Comparison of ENCODE assay signal across 20 cellular contexts in genomic region chr6:14246876-14247275, GRCh38.
DNase-seq lines count a peak whose midpoint lies in the region; ATAC-seq and TF ChIP-seq lines count a peak whose summit lies in the region.
"Had no signal": no experiment of that assay in that cellular context is flagged by ENCODE, and none has a peak within 500 bp of the region (broad histone marks: within the 10 kb centered on the region; RNA-seq: fewer than 3 reads in every experiment).

No MANE protein-coding gene starts in this region.

- ATAC-seq in activated CD4-positive, alpha-beta T cell treated with anti-CD3 and anti-CD28 coated beads for 36 hours: no peak
- ATAC-seq in left cardiac atrium: no peak
- ATAC-seq: CD8-positive, alpha-beta T cell; GM12878; GM23338; HCT116 had no signal

- TF ChIP-seq CTCF in osteocyte (IDR thresholded peaks at IDR 0.05) (no peak), Peyer's patch (IDR thresholded peaks at IDR 0.05) (no peak)

- no peak overlapping the region for H3K27ac Mint-ChIP-seq in activated CD4-positive, alpha-beta T cell treated with anti-CD3 and anti-CD28 coated beads, Interleukin-2, amount 10 ng/mL, durations not matched to agents 24 days and 14 days
- no peak overlapping the region for H3K27ac Mint-ChIP-seq in activated CD4-positive, alpha-beta T cell treated with anti-CD3 and anti-CD28 coated beads for 36 hours
- H3K27ac Mint-ChIP-seq in osteocyte (ENCODE audit: unreplicated experiment): no peak overlapping the region
- H3K27ac Mint-ChIP-seq: B cell; CD4-positive, CD25-positive, alpha-beta regulatory T cell; CD8-positive, alpha-beta T cell; GM23338; H9 had no signal

- no peak overlapping the region for H3K4me3 Mint-ChIP-seq in activated CD4-positive, alpha-beta T cell treated with anti-CD3 and anti-CD28 coated beads, Interleukin-2, amount 10 ng/mL, durations not matched to agents 24 days and 14 days
- H3K4me3 Mint-ChIP-seq in activated CD4-positive, alpha-beta T cell treated with anti-CD3 and anti-CD28 coated beads for 36 hours: no peak overlapping the region
- no peak overlapping the region for H3K4me3 Mint-ChIP-seq in osteocyte (ENCODE audit: unreplicated experiment)
- H3K4me3 Mint-ChIP-seq: B cell; CD4-positive, CD25-positive, alpha-beta regulatory T cell; CD8-positive, alpha-beta T cell; GM23338; H9 had no signal

- POLR2A ChIA-PET in activated CD4-positive, alpha-beta T cell treated with anti-CD3 and anti-CD28 coated beads for 36 hours (lab: Charles Lee): no interaction called here

- peaks cover 4% of the 10 kb centered on the region for H3K27me3 Mint-ChIP-seq in activated CD4-positive, alpha-beta T cell treated with anti-CD3 and anti-CD28 coated beads, Interleukin-2, amount 10 ng/mL, durations not matched to agents 24 days and 14 days
- no peaks in the 10 kb centered on the region for H3K27me3 Mint-ChIP-seq in activated CD4-positive, alpha-beta T cell treated with anti-CD3 and anti-CD28 coated beads for 36 hours
- peaks cover 43% of the 10 kb centered on the region for H3K27me3 Mint-ChIP-seq in osteocyte (ENCODE audit: unreplicated experiment)
- H3K27me3 Mint-ChIP-seq: B cell had no signal

- H3K36me3 Mint-ChIP-seq in activated CD4-positive, alpha-beta T cell treated with anti-CD3 and anti-CD28 coated beads, Interleukin-2, amount 10 ng/mL, durations not matched to agents 24 days and 14 days (ENCODE audit: low read depth): peaks cover 4% of the 10 kb centered on the region
- no peaks in the 10 kb centered on the region for H3K36me3 Mint-ChIP-seq in activated CD4-positive, alpha-beta T cell treated with anti-CD3 and anti-CD28 coated beads for 36 hours (ENCODE audit: low read depth)
- no peaks in the 10 kb centered on the region for H3K36me3 Mint-ChIP-seq in osteocyte (ENCODE audit: unreplicated experiment)
- H3K36me3 Mint-ChIP-seq: CD8-positive, alpha-beta T cell had no signal

- H3K36me3 ChIP-seq in Peyer's patch: no peaks in the 10 kb centered on the region
- H3K36me3 ChIP-seq: BLaER1 had no signal

- H3K4me1 ChIP-seq in Peyer's patch: no peaks in the 10 kb centered on the region
- H3K4me1 ChIP-seq: Caco-2 had no signal

- peak; percentile 18 for DNase-seq in activated CD4-positive, alpha-beta T cell treated with anti-CD3 and anti-CD28 coated beads, Interleukin-2, amount 10 ng/mL, durations not matched to agents 24 days and 14 days
- no peak for DNase-seq in activated CD4-positive, alpha-beta T cell treated with anti-CD3 and anti-CD28 coated beads for 36 hours
- DNase-seq in ecto neural progenitor cell (ENCODE audit: low spot score) (peak; percentile 3), osteocyte (ENCODE audit: extremely low spot score, unreplicated experiment) (peak; percentile 2), Peyer's patch (no peak), left cardiac atrium (no peak)
- DNase-seq: Caco-2; CD4-positive, CD25-positive, alpha-beta regulatory T cell; CD8-positive, alpha-beta T cell; DMS153; DND-41; GDM1; H9 had no signal

- no peaks in the 10 kb centered on the region for H3K9me3 ChIP-seq in Peyer's patch
- H3K9me3 ChIP-seq: Caco-2 had no signal

- H3K4me3 ChIP-seq in Peyer's patch: no peak overlapping the region
- H3K4me3 ChIP-seq: BLaER1, GM12878, GM23338 had no signal

- H3K9me3 Mint-ChIP-seq in activated CD4-positive, alpha-beta T cell treated with anti-CD3 and anti-CD28 coated beads, Interleukin-2, amount 10 ng/mL, durations not matched to agents 24 days and 14 days: peaks cover 7% of the 10 kb centered on the region
- H3K9me3 Mint-ChIP-seq in activated CD4-positive, alpha-beta T cell treated with anti-CD3 and anti-CD28 coated beads for 36 hours (ENCODE audit: low read depth): no peaks in the 10 kb centered on the region
- H3K9me3 Mint-ChIP-seq in osteocyte (ENCODE audit: unreplicated experiment): peaks cover 8% of the 10 kb centered on the region
- H3K9me3 Mint-ChIP-seq: CD8-positive, alpha-beta T cell had no signal

- no peak for TF ChIP-seq POLR2A in Peyer's patch (IDR thresholded peaks at IDR 0.05)

- H3K4me1 Mint-ChIP-seq in activated CD4-positive, alpha-beta T cell treated with anti-CD3 and anti-CD28 coated beads, Interleukin-2, amount 10 ng/mL, durations not matched to agents 24 days and 14 days: no peaks in the 10 kb centered on the region
- no peaks in the 10 kb centered on the region for H3K4me1 Mint-ChIP-seq in activated CD4-positive, alpha-beta T cell treated with anti-CD3 and anti-CD28 coated beads for 36 hours
- H3K4me1 Mint-ChIP-seq in osteocyte (ENCODE audit: unreplicated experiment): no peaks in the 10 kb centered on the region
- H3K4me1 Mint-ChIP-seq: CD4-positive, CD25-positive, alpha-beta regulatory T cell had no signal

- intact Hi-C loops in activated CD4-positive, alpha-beta T cell treated with anti-CD3 and anti-CD28 coated beads, Interleukin-2, amount 10 ng/mL, durations not matched to agents 24 days and 14 days (cut with micrococcal nuclease): no loop called here
- intact Hi-C loops in activated CD4-positive, alpha-beta T cell treated with anti-CD3 and anti-CD28 coated beads for 36 hours (cut with DNase I, micrococcal nuclease): no loop called here
- intact Hi-C loops in left cardiac atrium (cut with DNase I): no loop called here

- no peak overlapping the region for H3K27ac ChIP-seq in Peyer's patch
- H3K27ac ChIP-seq: 22Rv1, BLaER1, C4-2B had no signal

- CTCF ChIA-PET in activated CD4-positive, alpha-beta T cell treated with anti-CD3 and anti-CD28 coated beads for 36 hours (lab: Charles Lee): interaction anchor here (1.7 kb wide), 1 partner anchor 10 kb away, joined by 4 read pairs; no protein-coding TSS in a partner anchor

- no peaks in the 10 kb centered on the region for H3K27me3 ChIP-seq in Peyer's patch
- H3K27me3 ChIP-seq: BLaER1 had no signal

Comparison
In these comparisons a context has a peak if more than half of its experiments do, and no peak if none do; other contexts are left out.
1. DNase-seq: peak in activated CD4-positive, alpha-beta T cell treated with anti-CD3 and anti-CD28 coated beads, Interleukin-2, amount 10 ng/mL, durations not matched to agents 24 days and 14 days (single experiment), ecto neural progenitor cell (single experiment) and osteocyte (single experiment); none in activated CD4-positive, alpha-beta T cell treated with anti-CD3 and anti-CD28 coated beads for 36 hours (single experiment), Peyer's patch (0 of 3) and left cardiac atrium (single experiment).